Comparison of ENCODE assay signal across 1 cellular context in the genomic region with DNA sequence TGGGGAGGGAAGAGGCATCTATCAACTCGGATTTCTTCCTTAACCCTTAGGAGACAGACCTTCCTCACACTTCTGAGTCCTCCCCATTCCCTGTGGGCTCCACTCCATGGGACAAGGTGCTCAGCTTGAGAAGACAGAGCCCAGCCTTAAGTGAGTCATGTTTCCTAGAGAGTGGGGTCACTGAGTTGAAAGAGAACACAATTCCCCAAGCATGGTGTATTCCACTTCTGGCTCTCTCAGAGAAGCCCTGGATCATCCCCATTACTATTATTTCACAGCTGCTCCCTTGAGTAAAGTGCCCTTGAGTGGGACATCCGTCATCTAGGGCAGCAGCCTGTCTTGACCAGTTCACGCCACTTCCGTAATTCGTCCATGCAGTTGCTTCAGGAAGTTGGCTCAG.
TF ChIP-seq lines count a peak whose summit lies in the region.

No MANE protein-coding gene starts in this region.

TF ChIP-seq in IMR-90, 13 proteins besides CTCF, POLR2A, EP300 and RAD21:
- no peak for TF ChIP-seq CHD1 (IDR thresholded peaks at IDR 0.05; ENCODE audit: low read depth, low read length)
- TF ChIP-seq MAFK (IDR thresholded peaks at IDR 0.05; ENCODE audit: low read depth, low read length), result no peak
- TF ChIP-seq CEBPB (IDR thresholded peaks at IDR 0.05; ENCODE audit: low read depth, low read length), result no peak
- no peak for TF ChIP-seq BHLHE40 (IDR thresholded peaks at IDR 0.05; ENCODE audit: low read depth, low read length)
- no peak for TF ChIP-seq FOS (IDR thresholded peaks at IDR 0.05; ENCODE audit: low read depth, low read length)
- TF ChIP-seq RFX5 (IDR thresholded peaks at IDR 0.05; ENCODE audit: low read depth, low read length), result no peak
- TF ChIP-seq RCOR1 (IDR thresholded peaks at IDR 0.05; ENCODE audit: insufficient replicate concordance, low read length), result no peak
- TF ChIP-seq MXI1 (IDR thresholded peaks at IDR 0.05; ENCODE audit: borderline replicate concordance, low read depth, low read length), result no peak
- TF ChIP-seq NFE2L2 (IDR thresholded peaks at IDR 0.05; ENCODE audit: low read depth, low read length), result no peak
- TF ChIP-seq, protein P1, sequence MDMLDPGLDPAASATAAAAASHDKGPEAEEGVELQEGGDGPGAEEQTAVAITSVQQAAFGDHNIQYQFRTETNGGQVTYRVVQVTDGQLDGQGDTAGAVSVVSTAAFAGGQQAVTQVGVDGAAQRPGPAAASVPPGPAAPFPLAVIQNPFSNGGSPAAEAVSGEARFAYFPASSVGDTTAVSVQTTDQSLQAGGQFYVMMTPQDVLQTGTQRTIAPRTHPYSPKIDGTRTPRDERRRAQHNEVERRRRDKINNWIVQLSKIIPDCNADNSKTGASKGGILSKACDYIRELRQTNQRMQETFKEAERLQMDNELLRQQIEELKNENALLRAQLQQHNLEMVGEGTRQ (IDR thresholded peaks at IDR 0.05; ENCODE audit: low read depth, low read length), result no peak
- TF ChIP-seq MAZ (IDR thresholded peaks at IDR 0.05; ENCODE audit: borderline replicate concordance, low read depth, low read length), result no peak
- TF ChIP-seq SMC3 (IDR thresholded peaks at IDR 0.05; ENCODE audit: low read depth, low read length), result no peak
- TF ChIP-seq, protein P2, sequence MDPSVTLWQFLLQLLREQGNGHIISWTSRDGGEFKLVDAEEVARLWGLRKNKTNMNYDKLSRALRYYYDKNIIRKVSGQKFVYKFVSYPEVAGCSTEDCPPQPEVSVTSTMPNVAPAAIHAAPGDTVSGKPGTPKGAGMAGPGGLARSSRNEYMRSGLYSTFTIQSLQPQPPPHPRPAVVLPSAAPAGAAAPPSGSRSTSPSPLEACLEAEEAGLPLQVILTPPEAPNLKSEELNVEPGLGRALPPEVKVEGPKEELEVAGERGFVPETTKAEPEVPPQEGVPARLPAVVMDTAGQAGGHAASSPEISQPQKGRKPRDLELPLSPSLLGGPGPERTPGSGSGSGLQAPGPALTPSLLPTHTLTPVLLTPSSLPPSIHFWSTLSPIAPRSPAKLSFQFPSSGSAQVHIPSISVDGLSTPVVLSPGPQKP (IDR thresholded peaks at IDR 0.05; ENCODE audit: borderline replicate concordance, low read depth, low read length), result no peak
